ENCODE assay signal across 11 cellular contexts in the genomic region with DNA sequence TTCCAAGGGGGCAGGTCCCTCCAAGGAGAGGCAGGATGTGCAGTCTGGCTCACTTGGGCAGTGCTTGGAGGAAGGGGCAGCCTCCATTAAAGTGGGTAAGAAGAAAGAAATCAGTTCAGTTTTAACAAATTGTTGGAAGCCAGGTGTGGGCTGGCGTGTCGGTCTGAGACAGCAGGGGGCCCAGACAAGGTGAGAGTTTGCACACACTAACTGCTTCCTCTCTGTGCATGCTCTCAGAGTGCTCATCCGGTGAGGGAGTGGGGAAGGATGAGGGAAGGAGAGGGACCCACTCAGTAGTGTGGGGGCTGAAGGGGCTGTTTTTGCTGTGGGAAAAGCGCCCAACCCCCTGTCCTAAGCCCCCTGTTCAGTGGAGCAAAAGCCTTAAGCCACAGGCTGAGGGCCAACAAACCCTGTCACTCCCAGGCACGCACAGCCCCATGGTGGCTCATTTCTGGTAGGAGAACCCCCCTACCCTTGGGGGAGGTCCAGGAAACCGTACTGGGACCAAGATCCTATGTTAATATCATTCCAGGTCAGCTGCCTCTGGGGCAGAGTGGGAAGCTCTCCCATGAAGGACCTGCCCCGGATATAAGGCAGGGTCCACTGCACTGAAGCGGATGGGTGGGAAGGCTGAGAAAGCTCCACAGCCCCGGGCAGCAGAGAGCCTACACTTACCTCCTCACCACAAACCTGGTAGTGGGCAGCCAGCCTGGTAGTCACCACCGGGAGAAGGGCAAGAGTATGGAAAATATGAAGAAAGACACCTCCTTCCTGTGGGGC.
"Had no signal": no experiment of that assay in that cellular context is flagged by ENCODE, and none has a peak within 500 bp of the region (broad histone marks: within the 10 kb centered on the region; RNA-seq: fewer than 3 reads in every experiment).

No MANE protein-coding gene starts in this region.

- H3K4me3 Mint-ChIP-seq: nephron, T-cell had no signal

- H3K27ac ChIP-seq: body of pancreas, SK-N-MC, VCaP had no signal

- H3K27me3 Mint-ChIP-seq: T-cell had no signal

- H3K27ac Mint-ChIP-seq: T-cell had no signal

- H3K27me3 ChIP-seq: body of pancreas had no signal

- H3K4me3 ChIP-seq: body of pancreas, SK-N-MC had no signal

- DNase-seq: activated T-cell treated with anti-CD3 and anti-CD28 coated beads, Interleukin-2, amount 50 U/mL, for 48 hours; central memory CD4-positive, alpha-beta T cell; glutamatergic neuron; mammary epithelial cell; stimulated activated CD4-positive, alpha-beta T cell treated with anti-CD3 and anti-CD28 coated beads, Interleukin-4, amount 100 ng/mL, for 1 hour; T-cell had no signal

- H3K36me3 Mint-ChIP-seq: T-cell had no signal

- H3K9me3 ChIP-seq: body of pancreas had no signal

- H3K9me3 Mint-ChIP-seq: nephron, T-cell had no signal

- ATAC-seq: body of pancreas, left lobe of liver, T-cell had no signal
